Comparison of ENCODE assay signal across 20 cellular contexts in genomic region chr6:130189691-130190459, GRCh38.
"Had no signal": no experiment of that assay in that cellular context is flagged by ENCODE, and none has a peak within 500 bp of the region (broad histone marks: within the 10 kb centered on the region; RNA-seq: fewer than 3 reads in every experiment).

No MANE protein-coding gene starts in this region.

- H3K27me3 ChIP-seq: breast epithelium, dorsolateral prefrontal cortex, esophagus muscularis mucosa, left lung, thyroid gland, uterus had no signal

- DNase-seq: activated CD4-positive, alpha-beta memory T cell treated with anti-CD3 and anti-CD28 coated beads for 36 hours; activated CD4-positive, CD25-positive, alpha-beta regulatory T cell treated with anti-CD3 and anti-CD28 coated beads, Interleukin-2, amount 50 U/mL, for 72 hours; activated CD8-positive, alpha-beta memory T cell treated with anti-CD3 and anti-CD28 coated beads, Interleukin-2, amount 50 U/mL, for 4 hours; aorta; dorsolateral prefrontal cortex; foreskin fibroblast; head of caudate nucleus; left lung; mesenchymal stem cell; retina; stimulated activated CD4-positive, alpha-beta T cell treated with anti-CD3 and anti-CD28 coated beads, Interleukin-15, amount 100 ng/mL, for 24 hours; stimulated activated CD4-positive, alpha-beta T cell treated with anti-CD3 and anti-CD28 coated beads, Interleukin-4, amount 100 ng/mL, for 24 hours; SW 1271; thyroid gland; uterus had no signal

- H3K27ac Mint-ChIP-seq: activated CD4-positive, alpha-beta memory T cell treated with anti-CD3 and anti-CD28 coated beads for 36 hours had no signal

- H3K4me3 ChIP-seq: breast epithelium, dorsolateral prefrontal cortex, esophagus muscularis mucosa, left lung, thyroid gland, uterus had no signal

- ATAC-seq: activated naive CD4-positive, alpha-beta T cell treated with anti-CD3 and anti-CD28 coated beads, Interleukin-2, amount 50 U/mL, for 72 hours; left lung had no signal

- H3K9me3 ChIP-seq: breast epithelium, esophagus muscularis mucosa, left lung, thyroid gland, uterus had no signal

- H3K27me3 Mint-ChIP-seq: activated CD4-positive, alpha-beta memory T cell treated with anti-CD3 and anti-CD28 coated beads for 36 hours had no signal

- H3K27ac ChIP-seq: breast epithelium, dorsolateral prefrontal cortex, esophagus muscularis mucosa, left lung, thyroid gland, uterus had no signal

- H3K4me1 ChIP-seq: breast epithelium, esophagus muscularis mucosa, left lung, thyroid gland, uterus had no signal

- H3K36me3 ChIP-seq: breast epithelium, esophagus muscularis mucosa, left lung, thyroid gland, uterus had no signal

- H3K4me3 Mint-ChIP-seq: activated CD4-positive, alpha-beta memory T cell treated with anti-CD3 and anti-CD28 coated beads for 36 hours had no signal

- FAIRE-seq: endometrium, islet of Langerhans had no signal
